Comparison of ENCODE assay signal across 16 cellular contexts in the genomic region with DNA sequence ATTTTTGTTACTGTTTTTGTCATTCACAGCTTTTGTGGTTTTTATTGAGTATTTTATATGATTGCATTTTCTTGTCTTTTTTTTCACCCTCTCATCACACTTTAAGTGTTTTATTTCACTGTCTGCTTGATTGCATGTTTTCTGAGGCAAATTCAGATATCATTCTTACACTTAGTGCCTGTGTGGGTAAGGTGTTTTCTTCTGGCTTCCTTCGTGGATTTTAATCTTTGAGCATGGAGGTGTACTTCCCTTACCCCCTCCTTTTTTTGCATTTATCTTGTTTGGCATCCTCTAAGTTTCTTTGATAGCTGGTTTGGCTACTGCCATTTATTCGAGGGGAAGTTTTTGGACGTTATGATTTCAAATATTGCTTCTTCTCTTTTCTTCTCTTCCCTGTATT.
"Had no signal": no experiment of that assay in that cellular context is flagged by ENCODE, and none has a peak within 500 bp of the region (broad histone marks: within the 10 kb centered on the region; RNA-seq: fewer than 3 reads in every experiment).

No MANE protein-coding gene starts in this region.

- H3K9me3 Mint-ChIP-seq: activated naive CD4-positive, alpha-beta T cell treated with anti-CD3 and anti-CD28 coated beads, Interleukin-2, amount 50 U/mL, for 72 hours; activated T-helper 2 cell treated with anti-CD3 and anti-CD28 coated beads, Interferon-gamma antibody, Interleukin-2, Interleukin-4, amounts not matched to agents 10 μg/mL and 5 μg/mL and 100 μg/mL, durations not matched to agents 14 hours and 24 hours and 36 hours; neural crest cell had no signal

- DNase-seq: activated CD4-positive, alpha-beta T cell treated with anti-CD3 and anti-CD28 coated beads, Interleukin-2, amount 50 U/mL, for 1 hour; aorta; foreskin fibroblast; glutamatergic neuron; hypothalamus; mesendoderm; ovary; sigmoid colon; stimulated activated CD4-positive, alpha-beta T cell treated with anti-CD3 and anti-CD28 coated beads, Interleukin-12 subunit alpha, Interleukin-12 subunit beta, amount 100 ng/mL, for 4 hours; stimulated activated CD4-positive, alpha-beta T cell treated with anti-CD3 and anti-CD28 coated beads, Interleukin-2, amount 100 ng/mL, for 24 hours had no signal

- H3K9me3 ChIP-seq: ovary, sigmoid colon, SJSA1, thoracic aorta had no signal

- H3K4me1 ChIP-seq: SJSA1 had no signal

- H3K27ac Mint-ChIP-seq: activated naive CD4-positive, alpha-beta T cell treated with anti-CD3 and anti-CD28 coated beads, Interleukin-2, amount 50 U/mL, for 72 hours; activated T-helper 2 cell treated with anti-CD3 and anti-CD28 coated beads, Interferon-gamma antibody, Interleukin-2, Interleukin-4, amounts not matched to agents 10 μg/mL and 5 μg/mL and 100 μg/mL, durations not matched to agents 14 hours and 24 hours and 36 hours had no signal

- H3K4me3 Mint-ChIP-seq: neural crest cell had no signal

- H3K4me3 ChIP-seq: ovary, sigmoid colon, SJSA1, thoracic aorta had no signal

- H3K27ac ChIP-seq: ovary, sigmoid colon, SJSA1, thoracic aorta had no signal

- H3K36me3 ChIP-seq: ovary, SJSA1, thoracic aorta had no signal

- H3K27me3 ChIP-seq: ovary, sigmoid colon, SJSA1 had no signal

- ATAC-seq: activated CD4-positive, CD25-positive, alpha-beta regulatory T cell treated with anti-CD3 and anti-CD28 coated beads, Interleukin-2, amount 50 U/mL, for 24 hours; activated naive CD4-positive, alpha-beta T cell treated with anti-CD3 and anti-CD28 coated beads, Interleukin-2, amount 50 U/mL, for 72 hours had no signal
